ENCODE assay signal across 10 cellular contexts in the genomic region with DNA sequence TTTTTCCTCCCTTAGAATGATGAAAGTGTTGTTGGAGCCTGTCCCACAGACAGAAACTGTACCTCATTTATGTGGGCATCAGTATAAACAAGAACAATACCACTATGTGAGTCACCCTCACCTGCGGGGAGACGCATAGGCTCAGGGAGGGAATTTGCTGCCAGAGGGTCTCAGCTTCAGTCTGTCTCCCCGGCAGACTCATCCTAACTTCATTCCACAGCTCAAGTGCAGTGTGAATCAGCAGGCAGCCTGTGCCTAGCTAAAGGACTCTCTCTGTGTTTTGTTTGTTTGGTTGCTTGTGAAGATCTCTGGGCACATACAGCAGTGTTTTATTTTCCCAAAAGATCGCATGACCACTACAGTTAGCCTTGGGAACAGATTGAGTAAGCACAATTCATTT.
DNase-seq lines count a peak whose midpoint lies in the region; ATAC-seq and TF ChIP-seq lines count a peak whose summit lies in the region.
"Had no signal": no experiment of that assay in that cellular context is flagged by ENCODE, and none has a peak within 500 bp of the region (broad histone marks: within the 10 kb centered on the region; RNA-seq: fewer than 3 reads in every experiment).

No MANE protein-coding gene starts in this region.

- H3K27ac ChIP-seq in PC-3 (ENCODE audit: low read length) (peak overlapping the region; percentile 67), heart left ventricle (peak overlapping the region in 4 of 12 donors; percentile 5 to 38 (median 26)), right lobe of liver (no peak overlapping the region)
- H3K27ac ChIP-seq: gastroesophageal sphincter had no signal

- no peaks in the 10 kb centered on the region for H3K9me3 Mint-ChIP-seq in natural killer cell

- no peaks in the 10 kb centered on the region for H3K27me3 ChIP-seq in PC-3 (ENCODE audit: low read length)
- no peaks in the 10 kb centered on the region for H3K27me3 ChIP-seq in heart left ventricle
- H3K27me3 ChIP-seq in right lobe of liver = no peaks in the 10 kb centered on the region
- H3K27me3 ChIP-seq: gastroesophageal sphincter had no signal

- H3K36me3 Mint-ChIP-seq in natural killer cell = no peaks in the 10 kb centered on the region

- H3F3A ChIP-seq in PC-3 (ENCODE audit: low read length, unreplicated experiment) = no peaks in the 10 kb centered on the region

- peaks cover 19% of the 10 kb centered on the region for H3K4me1 ChIP-seq in PC-3 (ENCODE audit: insufficient read depth, low read length)
- peaks cover 0 to 63% (median 46%) of the 10 kb centered on the region in 12 donors for H3K4me1 ChIP-seq in heart left ventricle
- no peaks in the 10 kb centered on the region for H3K4me1 ChIP-seq in right lobe of liver

- 60 to 73% (median 71%) methylated on average over 4 of the region's 4 CpGs for WGBS in heart left ventricle, 4 donors
- 85% methylated on average over 1 of the region's 4 CpGs for WGBS in right lobe of liver (ENCODE audit: insufficient coverage, low coverage, low lambda C conversion rate, missing lambda C conversion rate)

- H3K79me2 ChIP-seq in PC-3 (ENCODE audit: low read length) = 0 out of 2 replicates have a peak, but pooled peaks cover 5% of the 10 kb centered on the region

- H3K36me3 ChIP-seq in PC-3 (ENCODE audit: low read depth, low read length) (no peaks in the 10 kb centered on the region), heart left ventricle (no peaks in the 10 kb centered on the region), right lobe of liver (no peaks in the 10 kb centered on the region)
- H3K36me3 ChIP-seq: gastroesophageal sphincter had no signal

- POLR2A ChIA-PET in PC-3 (lab: Charles Lee; ENCODE audit: unreplicated experiment) = no interaction called here

- H3K4me3 Mint-ChIP-seq in natural killer cell = peak overlapping the region; percentile 53

- TF ChIP-seq POLR2A in heart left ventricle (IDR thresholded peaks at IDR 0.05) (no peak), right lobe of liver (IDR thresholded peaks at IDR 0.05) (no peak)

- peak overlapping the region; percentile 41 for H3K4me2 ChIP-seq in PC-3 (ENCODE audit: low read length)

- H3K9me3 ChIP-seq in PC-3 (ENCODE audit: low read length) = no peaks in the 10 kb centered on the region
- H3K9me3 ChIP-seq in heart left ventricle = no peaks in the 10 kb centered on the region
- H3K9me3 ChIP-seq in right lobe of liver = no peaks in the 10 kb centered on the region
- H3K9me3 ChIP-seq: gastroesophageal sphincter had no signal

- no peak overlapping the region for H2AFZ ChIP-seq in PC-3 (ENCODE audit: low read length)

- peak; percentile 91 for ATAC-seq in PC-3
- ATAC-seq in natural killer cell = peak in 1 of 3 donors; percentile 25
- no peak for ATAC-seq in heart left ventricle
- no peak for ATAC-seq in GM18909 (IDR thresholded peaks at IDR 0.05; ENCODE audit: poor library complexity, unreplicated experiment)
- ATAC-seq in right lobe of liver = no peak
- ATAC-seq: gastroesophageal sphincter had no signal

- H3K27ac Mint-ChIP-seq in natural killer cell = no peak overlapping the region

- no peaks in the 10 kb centered on the region for H3K9me2 ChIP-seq in PC-3 (replicated peaks; ENCODE audit: low read length)

- TF ChIP-seq CTCF in PC-3 (conservative IDR thresholded peaks at IDR 0.05; ENCODE audit: low read depth, low read length) = no peak
- no peak for TF ChIP-seq CTCF in astrocyte of the spinal cord (IDR thresholded peaks at IDR 0.05; ENCODE audit: low read depth, low read length)
- TF ChIP-seq CTCF in natural killer cell (IDR thresholded peaks at IDR 0.05) = no peak
- TF ChIP-seq CTCF in heart left ventricle (IDR thresholded peaks at IDR 0.05) = no peak
- no peak for TF ChIP-seq CTCF in right lobe of liver (IDR thresholded peaks at IDR 0.05)

- in situ Hi-C loops in astrocyte of the spinal cord (cut with HindIII; ENCODE audit: low sequenced_read_pairs) = no loop called here

- H3K9ac ChIP-seq in PC-3 (ENCODE audit: low read length) = peak overlapping the region; percentile 15; the same call in 1 of the 2 replicates

- H3K4me3 ChIP-seq in PC-3 (ENCODE audit: low read length) = no peak overlapping the region
- no peak overlapping the region for H3K4me3 ChIP-seq in astrocyte of the spinal cord (ENCODE audit: low read depth, low read length)
- H3K4me3 ChIP-seq in heart left ventricle = no peak overlapping the region
- no peak overlapping the region for H3K4me3 ChIP-seq in right lobe of liver
- H3K4me3 ChIP-seq: gastroesophageal sphincter had no signal

- CTCF ChIA-PET in PC-3 (lab: Charles Lee) = interaction anchor here (1.1 kb wide), 1 partner anchor 99 kb away, joined by 3 read pairs; a partner anchor contains a TSS

- H3K4me1 Mint-ChIP-seq in natural killer cell = no peaks in the 10 kb centered on the region

- no peaks in the 10 kb centered on the region for H3K27me3 Mint-ChIP-seq in natural killer cell (ENCODE audit: low read depth in 2 of 2)

- peak; percentile 41 for DNase-seq in ELR (ENCODE audit: low read depth)
- DNase-seq in PC-3 = peak; percentile 88
- peak; percentile 36 for DNase-seq in astrocyte of the spinal cord (ENCODE audit: low read depth, low spot score)
- no peak for DNase-seq in natural killer cell
- DNase-seq in head of caudate nucleus = no peak
- no peak for DNase-seq in heart left ventricle
- no peak for DNase-seq in right lobe of liver
- DNase-seq: NCI-H1092 had no signal

- no peaks in the 10 kb centered on the region for H4K20me1 ChIP-seq in PC-3 (ENCODE audit: low read length)

- intact Hi-C loops in PC-3 (cut with micrococcal nuclease) (no loop called here), natural killer cell (cut with micrococcal nuclease) (loop anchor here (2.0 kb wide), 1 partner anchor 16 kb away; no protein-coding TSS in a partner anchor), head of caudate nucleus (cut with DNase I) (no loop called here), heart left ventricle (cut with DNase I) (loop anchor here in 1 of 10 donors (10.0 kb wide), 1 partner anchor 96 kb away; a partner anchor contains a TSS), right lobe of liver (cut with DNase I) (no loop called here)

- no TSS peak for BruUV-seq in PC-3 (replicated peaks; lab: Mats Ljungman, UMichigan)

Comparison
In these comparisons a context has a peak if more than half of its experiments do, and no peak if none do; other contexts are left out.
1. DNase-seq: peak in ELR (single experiment), PC-3 (single experiment) and astrocyte of the spinal cord (single experiment); none in natural killer cell (single experiment), head of caudate nucleus (0 of 42), heart left ventricle (0 of 5) and right lobe of liver (0 of 3).